ENCODE assay signal across 9 cellular contexts in genomic region chr15:71532994-71533393, GRCh38.
DNase-seq lines count a peak whose midpoint lies in the region; ATAC-seq and TF ChIP-seq lines count a peak whose summit lies in the region.
"Had no signal": no experiment of that assay in that cellular context is flagged by ENCODE, and none has a peak within 500 bp of the region (broad histone marks: within the 10 kb centered on the region; RNA-seq: fewer than 3 reads in every experiment).

No MANE protein-coding gene starts in this region.

- intact Hi-C loops in MCF 10A (cut with micrococcal nuclease): loop anchor here (1.0 kb wide), 3 partner anchors 118 to 268 kb away; no protein-coding TSS in a partner anchor

- peaks cover 2% of the 10 kb centered on the region for H3K4me1 ChIP-seq in neural progenitor cell

- no peak overlapping the region for H3K4me2 ChIP-seq in neural progenitor cell

- peaks cover 1% of the 10 kb centered on the region for H3F3A ChIP-seq in neural progenitor cell (ENCODE audit: low read depth)

- H3K36me3 Mint-ChIP-seq in MCF 10A (ENCODE audit: insufficient read depth, unreplicated experiment): no peaks in the 10 kb centered on the region
- peaks cover 2% of the 10 kb centered on the region for H3K36me3 Mint-ChIP-seq in neural progenitor cell

- no TSS peak for BruUV-seq in MCF 10A (replicated peaks; lab: Mats Ljungman, UMichigan)

- H3K79me2 ChIP-seq in neural progenitor cell (ENCODE audit: low read depth): no peaks in the 10 kb centered on the region

- H3K27ac ChIP-seq in neural progenitor cell: no peak overlapping the region

- no peaks in the 10 kb centered on the region for H3K27me3 ChIP-seq in neural progenitor cell

- H3K27me3 Mint-ChIP-seq in MCF 10A (ENCODE audit: insufficient read depth, unreplicated experiment): no peaks in the 10 kb centered on the region
- H3K27me3 Mint-ChIP-seq in neural progenitor cell (ENCODE audit: insufficient read depth, low read depth): peaks cover 6% of the 10 kb centered on the region

- H3K4me3 Mint-ChIP-seq in MCF 10A (ENCODE audit: unreplicated experiment) (peak overlapping the region; percentile 24), neural progenitor cell (no peak overlapping the region)
- H3K4me3 Mint-ChIP-seq: activated T-cell treated with anti-CD3 and anti-CD28 coated beads, Interleukin-2, amount 50 U/mL, for 72 hours had no signal

- POLR2A ChIA-PET in MCF 10A (lab: Yijun Ruan, JAX): interaction anchor here (1.2 to 2.1 kb wide), 2 partner anchors 43 to 85 kb away, joined by 4 to 7 read pairs; no protein-coding TSS in a partner anchor

- H3K4me1 Mint-ChIP-seq in MCF 10A (ENCODE audit: insufficient read depth, unreplicated experiment) (peaks cover 2% of the 10 kb centered on the region), neural progenitor cell (no peaks in the 10 kb centered on the region)

- peak; percentile 80 for TF ChIP-seq CTCF in MCF 10A (IDR thresholded peaks at IDR 0.05; ENCODE audit: unreplicated experiment)
- peak; percentile 90 for TF ChIP-seq CTCF in neural progenitor cell (IDR thresholded peaks at IDR 0.05)

- H3K9me3 ChIP-seq in neural progenitor cell (ENCODE audit: low read depth): no peaks in the 10 kb centered on the region

- H3K36me3 ChIP-seq in neural progenitor cell: no peaks in the 10 kb centered on the region

- CTCF ChIA-PET in MCF 10A (lab: Yijun Ruan, JAX): interaction anchor here (0.6 to 3.5 kb wide), 15 partner anchors 13 to 463 kb away, joined by 3 to 34 read pairs (median 3); no protein-coding TSS in a partner anchor

- DNase-seq in NCI-H2227 (lab: John Stamatoyannopoulos, UW; ENCODE audit: unreplicated experiment) (peak; percentile 4), NCI-H2227 treated with DMSO at 0.1 percent for 48 hours (lab: John Stamatoyannopoulos, UW) (no peak), NCI-H1105 (lab: John Stamatoyannopoulos, UW) (peak; percentile 61), MCF 10A (ENCODE audit: unreplicated experiment) (peak; percentile 74), neural progenitor cell (ENCODE audit: low spot score) (peak; percentile 47)

- H3K27ac Mint-ChIP-seq in MCF 10A (ENCODE audit: low read depth, unreplicated experiment) (no peak overlapping the region), neural progenitor cell (no peak overlapping the region)
- H3K27ac Mint-ChIP-seq: activated T-cell treated with anti-CD3 and anti-CD28 coated beads, Interleukin-2, amount 50 U/mL, for 72 hours had no signal

- H3K9me3 Mint-ChIP-seq in MCF 10A (ENCODE audit: unreplicated experiment) (no peaks in the 10 kb centered on the region), neural progenitor cell (peaks cover 13% of the 10 kb centered on the region)

- ATAC-seq in GM21360 (IDR thresholded peaks at IDR 0.05; ENCODE audit: unreplicated experiment): no peak
- ATAC-seq in GM19397 (IDR thresholded peaks at IDR 0.05; ENCODE audit: unreplicated experiment): no peak
- ATAC-seq in GM21515 (IDR thresholded peaks at IDR 0.05; ENCODE audit: unreplicated experiment): no peak
- ATAC-seq: activated T-cell treated with anti-CD3 and anti-CD28 coated beads, Interleukin-2, amount 50 U/mL, for 72 hours had no signal

- H4K20me1 ChIP-seq in neural progenitor cell (ENCODE audit: low read depth): no peaks in the 10 kb centered on the region

- H2AFZ ChIP-seq in neural progenitor cell (replicated peaks): no peak overlapping the region

- no peak overlapping the region for H3K4me3 ChIP-seq in neural progenitor cell

- no peak overlapping the region for H3K9ac ChIP-seq in neural progenitor cell
